In the genomic region with DNA sequence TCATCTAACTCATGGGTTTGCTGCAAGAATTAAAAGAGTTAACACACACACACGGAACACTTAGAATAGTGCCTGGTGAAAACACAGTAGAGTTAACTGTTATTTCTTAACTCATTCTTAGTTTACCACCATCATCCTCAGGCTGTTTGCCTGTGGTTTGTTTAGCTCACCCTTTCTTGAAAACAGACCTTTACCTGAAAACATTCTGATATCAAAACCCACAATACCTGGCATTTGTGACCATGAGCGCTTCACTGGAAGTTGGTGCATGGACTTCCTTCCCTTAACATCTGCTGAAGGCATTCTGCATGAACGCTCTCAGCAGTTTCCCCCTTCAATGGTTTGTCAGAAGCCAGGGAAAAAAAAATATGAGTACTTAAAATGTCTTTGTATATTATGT, we compare ENCODE assay signal across 28 cellular contexts.
DNase-seq lines count a peak whose midpoint lies in the region; ATAC-seq, FAIRE-seq and TF ChIP-seq lines count a peak whose summit lies in the region.
"Had no signal": no experiment of that assay in that cellular context is flagged by ENCODE, and none has a peak within 500 bp of the region (broad histone marks: within the 10 kb centered on the region; RNA-seq: fewer than 3 reads in every experiment).

No MANE protein-coding gene starts in this region.

- no peak overlapping the region for H3K9ac ChIP-seq in trophoblast cell (ENCODE audit: low read length)

- peaks cover 68% of the 10 kb centered on the region for H3K4me1 Mint-ChIP-seq in activated naive CD4-positive, alpha-beta T cell treated with anti-CD3 and anti-CD28 coated beads for 36 hours (ENCODE audit: low read depth)
- H3K4me1 Mint-ChIP-seq in activated T-helper 17 cell treated with anti-CD3 and anti-CD28 coated beads, Interleukin-2, amount 50 U/mL, for 72 hours: peaks cover 53% of the 10 kb centered on the region
- H3K4me1 Mint-ChIP-seq in progenitor cell of endocrine pancreas (ENCODE audit: low read depth): peaks cover 13% of the 10 kb centered on the region

- no peak overlapping the region for H2BK120ac ChIP-seq in trophoblast cell (ENCODE audit: insufficient read depth, low read length, poor library complexity)

- H3K4me3 Mint-ChIP-seq in activated naive CD4-positive, alpha-beta T cell treated with anti-CD3 and anti-CD28 coated beads for 36 hours: no peak overlapping the region
- H3K4me3 Mint-ChIP-seq in activated T-helper 17 cell treated with anti-CD3 and anti-CD28 coated beads, Interleukin-2, amount 50 U/mL, for 72 hours: peak overlapping the region; percentile 77
- no peak overlapping the region for H3K4me3 Mint-ChIP-seq in progenitor cell of endocrine pancreas (ENCODE audit: low read depth)
- H3K4me3 Mint-ChIP-seq: activated T-cell treated with anti-CD3 and anti-CD28 coated beads, Interleukin-2, amount 50 U/mL, for 4 hours; CD14-positive monocyte; HFFc6 had no signal

- FAIRE-seq in GM12891 (lab: Jason Lieb, UNC): peak; percentile 61
- FAIRE-seq: G401.6 had no signal

- no peak overlapping the region for H2BK5ac ChIP-seq in trophoblast cell (ENCODE audit: low read depth, low read length, poor library complexity)

- no peak overlapping the region for H2AFZ ChIP-seq in trophoblast cell (ENCODE audit: insufficient read depth, low read length, poor library complexity)

- peak overlapping the region; percentile 92 for H3K27ac Mint-ChIP-seq in activated naive CD4-positive, alpha-beta T cell treated with anti-CD3 and anti-CD28 coated beads for 36 hours
- H3K27ac Mint-ChIP-seq in activated T-helper 17 cell treated with anti-CD3 and anti-CD28 coated beads, Interleukin-2, amount 50 U/mL, for 72 hours: peak overlapping the region; percentile 97
- no peak overlapping the region for H3K27ac Mint-ChIP-seq in progenitor cell of endocrine pancreas
- H3K27ac Mint-ChIP-seq: CD14-positive monocyte, HFFc6 had no signal

- H3K79me1 ChIP-seq in trophoblast cell (ENCODE audit: low read length): peaks cover 30% of the 10 kb centered on the region

- CTCF ChIA-PET in activated naive CD4-positive, alpha-beta T cell treated with anti-CD3 and anti-CD28 coated beads for 36 hours (lab: Charles Lee): interaction anchor here (0.8 to 1.1 kb wide), 2 partner anchors 8 to 36 kb away, joined by 3 to 4 read pairs; no protein-coding TSS in a partner anchor

- ATAC-seq in activated T-helper 17 cell treated with anti-CD3 and anti-CD28 coated beads, Interleukin-2, amount 50 U/mL, for 72 hours (replicated peaks): no peak
- no peak for ATAC-seq in HG03159 (IDR thresholded peaks at IDR 0.05; ENCODE audit: unreplicated experiment)
- ATAC-seq: activated T-cell treated with anti-CD3 and anti-CD28 coated beads, Interleukin-2, amount 50 U/mL, for 4 hours; lower lobe of right lung had no signal

- TF ChIP-seq CTCF in progenitor cell of endocrine pancreas (IDR thresholded peaks at IDR 0.05; ENCODE audit: unreplicated experiment): no peak

- no peak overlapping the region for H3K18ac ChIP-seq in trophoblast cell (ENCODE audit: low read length)

- peaks cover 27% of the 10 kb centered on the region in 2 experiments for H3K4me1 ChIP-seq in trophoblast cell (ENCODE audit: control insufficient read depth in 1 of 2, insufficient read depth in 2 of 2, low read length in 2 of 2)

- no peaks in the 10 kb centered on the region for H3K27me3 ChIP-seq in trophoblast cell (ENCODE audit: insufficient read depth, low read length)
- H3K27me3 ChIP-seq: cardiac muscle cell had no signal

- peak overlapping the region; percentile 63 for H2BK12ac ChIP-seq in trophoblast cell (ENCODE audit: low read length)

- H3K27ac ChIP-seq in trophoblast cell (ENCODE audit: low read depth, low read length): no peak overlapping the region
- H3K27ac ChIP-seq: cardiac muscle cell, epithelial cell of prostate, lower lobe of right lung, RWPE1 had no signal

- no peak overlapping the region for H4K91ac ChIP-seq in trophoblast cell (ENCODE audit: low read depth, low read length)

- H2AK5ac ChIP-seq in trophoblast cell (ENCODE audit: low read length): no peak overlapping the region

- no peak for TF ChIP-seq POLR2A in GM12891 (IDR thresholded peaks at IDR 0.05; ENCODE audit: low read depth, low read length)

- WGBS in trophoblast cell (ENCODE audit: extremely low coverage, insufficient coverage, insufficient read length): no CpG with 5 or more reads among the region's 3 CpGs

- H3K36me3 Mint-ChIP-seq in activated naive CD4-positive, alpha-beta T cell treated with anti-CD3 and anti-CD28 coated beads for 36 hours (ENCODE audit: low read depth): no peaks in the 10 kb centered on the region
- H3K36me3 Mint-ChIP-seq in activated T-helper 17 cell treated with anti-CD3 and anti-CD28 coated beads, Interleukin-2, amount 50 U/mL, for 72 hours (ENCODE audit: low read depth): peaks cover 10% of the 10 kb centered on the region
- no peaks in the 10 kb centered on the region for H3K36me3 Mint-ChIP-seq in progenitor cell of endocrine pancreas (ENCODE audit: insufficient read depth)
- H3K36me3 Mint-ChIP-seq: CD14-positive monocyte had no signal

- H3K27me3 Mint-ChIP-seq in activated naive CD4-positive, alpha-beta T cell treated with anti-CD3 and anti-CD28 coated beads for 36 hours (ENCODE audit: low read depth): no peaks in the 10 kb centered on the region
- H3K27me3 Mint-ChIP-seq in activated T-helper 17 cell treated with anti-CD3 and anti-CD28 coated beads, Interleukin-2, amount 50 U/mL, for 72 hours: no peaks in the 10 kb centered on the region
- peaks cover 31% of the 10 kb centered on the region for H3K27me3 Mint-ChIP-seq in progenitor cell of endocrine pancreas

- H4K8ac ChIP-seq in trophoblast cell (ENCODE audit: low read depth, low read length): no peak overlapping the region

- no peak overlapping the region for H3K14ac ChIP-seq in trophoblast cell (ENCODE audit: low read length)

- no peak overlapping the region for H3K4me2 ChIP-seq in trophoblast cell (ENCODE audit: low read length)

- H3K4me3 ChIP-seq in trophoblast cell (ENCODE audit: low read depth, low read length): no peak overlapping the region
- H3K4me3 ChIP-seq: cardiac muscle cell, lower lobe of right lung had no signal

- H3K23ac ChIP-seq in trophoblast cell (ENCODE audit: low read length): no peak overlapping the region

- peaks cover 2% of the 10 kb centered on the region for H3K79me2 ChIP-seq in trophoblast cell (ENCODE audit: control insufficient read depth, insufficient read depth, low read length, poor library complexity)

- H3K9me3 Mint-ChIP-seq in activated naive CD4-positive, alpha-beta T cell treated with anti-CD3 and anti-CD28 coated beads for 36 hours: no peaks in the 10 kb centered on the region
- no peaks in the 10 kb centered on the region for H3K9me3 Mint-ChIP-seq in activated T-helper 17 cell treated with anti-CD3 and anti-CD28 coated beads, Interleukin-2, amount 50 U/mL, for 72 hours
- H3K9me3 Mint-ChIP-seq in progenitor cell of endocrine pancreas (ENCODE audit: low read depth): no peaks in the 10 kb centered on the region
- H3K9me3 Mint-ChIP-seq: activated T-cell treated with anti-CD3 and anti-CD28 coated beads, Interleukin-2, amount 50 U/mL, for 4 hours; CD14-positive monocyte; HFFc6 had no signal

- no peak overlapping the region for H3K4ac ChIP-seq in trophoblast cell (ENCODE audit: low read depth, low read length)

- intact Hi-C loops in activated naive CD4-positive, alpha-beta T cell treated with anti-CD3 and anti-CD28 coated beads for 36 hours (cut with micrococcal nuclease): no loop called here

- no peaks in the 10 kb centered on the region for H3K36me3 ChIP-seq in trophoblast cell (ENCODE audit: control insufficient read depth in 1 of 2, insufficient read depth in 2 of 2, low read length in 2 of 2)
- H3K36me3 ChIP-seq: cardiac muscle cell, lower lobe of right lung had no signal

- DNase-seq in activated naive CD4-positive, alpha-beta T cell treated with anti-CD3 and anti-CD28 coated beads for 36 hours: no peak
- DNase-seq in activated naive CD4-positive, alpha-beta T cell treated with anti-CD3 and anti-CD28 coated beads, Interleukin-2, amount 50 U/mL, for 16 hours: no peak
- DNase-seq in GM12891 (ENCODE audit: insufficient read length, low spot score) (no peak), trophoblast cell (no peak), progenitor cell of endocrine pancreas (ENCODE audit: low spot score, unreplicated experiment) (no peak), putamen (ENCODE audit: low spot score) (no peak)
- DNase-seq: ACHN; activated T-cell treated with anti-CD3 and anti-CD28 coated beads, Interleukin-2, amount 50 U/mL, for 4 hours; amygdala; DMS153; foreskin fibroblast; HFFc6; hypothalamus; islet precursor cell; lower lobe of right lung; NCI-H1105; NCI-H2081; NCI-H446 treated with DMSO at 0.1 percent for 48 hours; nucleus accumbens; retina; stimulated activated CD8-positive, alpha-beta memory T cell treated with anti-CD3 and anti-CD28 coated beads, Interleukin-4, amount 100 ng/mL, for 48 hours had no signal

- no peaks in the 10 kb centered on the region for H3K9me3 ChIP-seq in trophoblast cell (ENCODE audit: insufficient read depth, low read depth, low read length)
- H3K9me3 ChIP-seq: lower lobe of right lung had no signal

- H4K12ac ChIP-seq in trophoblast cell (ENCODE audit: low read depth, low read length): no peak overlapping the region

TF ChIP-seq in GM12891, 5 proteins besides CTCF, POLR2A, EP300 and RAD21:
- TF ChIP-seq TAF1 (IDR thresholded peaks at IDR 0.05; ENCODE audit: low read depth, low read length) (no peak), POU2F2 (IDR thresholded peaks at IDR 0.05; ENCODE audit: low read depth, low read length) (no peak), SPI1 (IDR thresholded peaks at IDR 0.05; ENCODE audit: low read depth, low read length) (no peak), PAX5 (IDR thresholded peaks at IDR 0.05; ENCODE audit: insufficient read depth, low read length, severe bottlenecking) (no peak), POLR2AphosphoS5 (IDR thresholded peaks at IDR 0.05; ENCODE audit: low read depth, low read length) (no peak)
TF ChIP-seq in GM12891: peak in this region for 0.
